In the genomic region with DNA sequence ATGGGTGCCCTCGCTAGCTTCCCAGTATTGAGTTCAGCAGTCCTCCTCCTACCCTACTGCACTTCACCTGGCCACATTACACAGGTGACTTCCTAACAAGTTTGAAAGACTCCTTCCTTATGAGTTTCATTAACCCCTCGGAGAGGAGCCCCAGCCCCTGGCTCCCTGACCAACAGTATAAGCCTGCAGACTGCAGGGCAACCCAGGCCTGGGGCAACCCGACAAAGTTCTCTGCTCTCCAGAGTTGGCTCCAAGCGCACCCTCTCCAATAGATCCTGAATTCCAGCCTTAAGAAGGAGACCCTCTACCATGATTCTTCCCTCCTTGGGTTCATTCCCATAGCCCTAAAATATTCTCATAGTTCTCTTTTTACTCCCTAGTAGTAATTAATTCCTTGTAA, we compare ENCODE assay signal across 1 cellular context.
TF ChIP-seq lines count a peak whose summit lies in the region.

No MANE protein-coding gene starts in this region.

TF ChIP-seq in GM23338, 12 proteins besides CTCF, POLR2A, EP300 and RAD21 (continued from another document):
- TF ChIP-seq EZH2 (IDR thresholded peaks at IDR 0.05; ENCODE audit: low read depth, unreplicated experiment) (no peak), STAT1 (IDR thresholded peaks at IDR 0.05; ENCODE audit: unreplicated experiment) (no peak)
